Comparison of ENCODE assay signal across 11 cellular contexts in the genomic region with DNA sequence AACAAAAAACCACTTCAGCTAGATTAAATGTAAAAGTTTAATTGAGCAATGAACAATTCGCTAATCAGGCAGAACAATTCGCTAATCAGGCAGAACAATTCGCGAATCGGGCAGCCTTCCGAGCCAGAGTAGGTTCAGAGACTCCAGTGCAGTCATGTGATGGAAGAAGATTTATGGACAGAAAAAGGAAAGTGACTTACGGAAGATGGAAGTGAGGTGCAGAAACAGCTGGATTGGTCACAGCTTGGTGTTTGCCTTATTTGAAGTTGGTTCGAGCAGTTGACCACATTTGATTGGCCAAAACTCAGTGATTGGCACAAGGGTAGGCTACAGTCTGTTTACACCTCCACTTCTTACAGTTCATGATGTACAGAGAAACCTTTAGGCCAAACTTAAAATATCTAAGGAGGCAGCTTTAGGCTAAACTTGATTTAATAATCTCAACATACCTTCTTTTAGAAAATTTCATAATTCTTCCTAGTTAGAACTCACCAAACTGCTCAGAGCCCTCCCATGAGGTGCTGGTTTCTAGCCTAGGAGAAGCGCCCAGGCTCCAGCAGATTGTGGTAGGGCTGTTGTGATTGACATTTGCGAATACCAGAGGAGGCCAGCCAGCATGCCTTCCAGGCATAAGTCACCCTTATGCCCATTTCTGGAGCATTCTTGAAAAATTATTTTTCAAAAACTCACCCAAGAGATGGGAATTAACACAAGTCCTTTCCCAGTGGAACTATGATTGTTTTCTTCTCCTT. TPM values are rescaled to one million over a fixed set of nuclear protein-coding genes. Genes with fewer than 3 reads are reported as not detected.
DNase-seq lines count a peak whose midpoint lies in the region; ATAC-seq lines count a peak whose summit lies in the region.
"Had no signal": no experiment of that assay in that cellular context is flagged by ENCODE, and none has a peak within 500 bp of the region (broad histone marks: within the 10 kb centered on the region; RNA-seq: fewer than 3 reads in every experiment).

No MANE protein-coding gene starts in this region.

- intact Hi-C loops in sciatic nerve (cut with DNase I) = no loop called here

- H3K4me1 Mint-ChIP-seq in natural killer cell treated with Interleukin-12 subunit alpha and Interleukin-12 subunit beta and Interleukin-15 and Interleukin-18, amount 100 ng/mL, for 72 hours (ENCODE audit: low read depth in 2 of 2) = no peaks in the 10 kb centered on the region

- H3K27ac Mint-ChIP-seq in natural killer cell treated with Interleukin-12 subunit alpha and Interleukin-12 subunit beta and Interleukin-15 and Interleukin-18, amount 100 ng/mL, for 72 hours = no peak overlapping the region
- H3K27ac Mint-ChIP-seq: activated naive CD4-positive, alpha-beta T cell treated with anti-CD3 and anti-CD28 coated beads, Interleukin-2, amount 50 U/mL, for 72 hours; effector memory CD8-positive, alpha-beta T cell had no signal

- H3K4me3 Mint-ChIP-seq in natural killer cell treated with Interleukin-12 subunit alpha and Interleukin-12 subunit beta and Interleukin-15 and Interleukin-18, amount 100 ng/mL, for 72 hours = no peak overlapping the region
- H3K4me3 Mint-ChIP-seq: effector memory CD8-positive, alpha-beta T cell had no signal

- no peaks in the 10 kb centered on the region for H3K9me3 Mint-ChIP-seq in natural killer cell treated with Interleukin-12 subunit alpha and Interleukin-12 subunit beta and Interleukin-15 and Interleukin-18, amount 100 ng/mL, for 72 hours
- H3K9me3 Mint-ChIP-seq: activated naive CD4-positive, alpha-beta T cell treated with anti-CD3 and anti-CD28 coated beads, Interleukin-2, amount 50 U/mL, for 72 hours; effector memory CD8-positive, alpha-beta T cell had no signal

- peaks cover 22% of the 10 kb centered on the region in 2 donors for H3K27me3 Mint-ChIP-seq in natural killer cell treated with Interleukin-12 subunit alpha and Interleukin-12 subunit beta and Interleukin-15 and Interleukin-18, amount 100 ng/mL, for 72 hours

- ATAC-seq in sciatic nerve (peak; percentile 69), GM18498 (IDR thresholded peaks at IDR 0.05; ENCODE audit: unreplicated experiment) (no peak)
- ATAC-seq in natural killer cell treated with Interleukin-12 subunit alpha and Interleukin-12 subunit beta and Interleukin-15 and Interleukin-18, amount 100 ng/mL, for 72 hours = no peak
- ATAC-seq: activated naive CD4-positive, alpha-beta T cell treated with anti-CD3 and anti-CD28 coated beads, Interleukin-2, amount 50 U/mL, for 72 hours; effector memory CD8-positive, alpha-beta T cell had no signal

- H3K36me3 Mint-ChIP-seq in natural killer cell treated with Interleukin-12 subunit alpha and Interleukin-12 subunit beta and Interleukin-15 and Interleukin-18, amount 100 ng/mL, for 72 hours = no peaks in the 10 kb centered on the region
- H3K36me3 Mint-ChIP-seq: activated naive CD4-positive, alpha-beta T cell treated with anti-CD3 and anti-CD28 coated beads, Interleukin-2, amount 50 U/mL, for 72 hours had no signal

- DNase-seq in ELF-1 (ENCODE audit: low read depth, low spot score) (peak; percentile 84), RPMI7951 (ENCODE audit: low read depth) (peak; percentile 72), fibroblast of gingiva (ENCODE audit: low read depth) (peak; percentile 76), sciatic nerve (ENCODE audit: low spot score) (no peak), ecto neural progenitor cell (ENCODE audit: low spot score) (no peak), NCI-H526 (lab: John Stamatoyannopoulos, UW) (no peak)
- no peak for DNase-seq in natural killer cell treated with Interleukin-12 subunit alpha and Interleukin-12 subunit beta and Interleukin-15 and Interleukin-18, amount 100 ng/mL, for 72 hours (ENCODE audit: low spot score)
- DNase-seq: effector memory CD8-positive, alpha-beta T cell; H7 had no signal

RNA-seq across cellular contexts. Expression of gene KCNC4, which starts 22.8 kb away (rescaled TPM):
- 0.84 and 2.0 TPM in 2 replicates for total RNA-seq in RPMI7951 (2014; rRNA removed; shearing (Covaris generic))
- 15.6 TPM for total RNA-seq in sciatic nerve
- 1 to 10 TPM in 1 of 2 donors, under 1 TPM in 1; 0.88 to 2.1 TPM for total RNA-seq in natural killer cell treated with Interleukin-12 subunit alpha and Interleukin-12 subunit beta and Interleukin-15 and Interleukin-18, amount 100 ng/mL, for 72 hours

RNA-seq across cellular contexts. Expression of gene SLC6A17, which starts 37.0 kb away (rescaled TPM):
- 1.2 and 1.8 TPM in 2 replicates for total RNA-seq in RPMI7951 (2014; rRNA removed; shearing (Covaris generic))
- total RNA-seq in sciatic nerve = not detected
- not detected for total RNA-seq in natural killer cell treated with Interleukin-12 subunit alpha and Interleukin-12 subunit beta and Interleukin-15 and Interleukin-18, amount 100 ng/mL, for 72 hours

Comparison
In these comparisons a context has a peak if more than half of its experiments do, and no peak if none do; other contexts are left out.
1. DNase-seq: peak in ELF-1 (single experiment), RPMI7951 (single experiment) and fibroblast of gingiva (single experiment); none in sciatic nerve (single experiment), ecto neural progenitor cell (single experiment), NCI-H526 (0 of 2) and natural killer cell treated with Interleukin-12 subunit alpha and Interleukin-12 subunit beta and Interleukin-15 and Interleukin-18, amount 100 ng/mL, for 72 hours (single experiment).